Comparison of ENCODE assay signal across 2 cellular contexts in the genomic region with DNA sequence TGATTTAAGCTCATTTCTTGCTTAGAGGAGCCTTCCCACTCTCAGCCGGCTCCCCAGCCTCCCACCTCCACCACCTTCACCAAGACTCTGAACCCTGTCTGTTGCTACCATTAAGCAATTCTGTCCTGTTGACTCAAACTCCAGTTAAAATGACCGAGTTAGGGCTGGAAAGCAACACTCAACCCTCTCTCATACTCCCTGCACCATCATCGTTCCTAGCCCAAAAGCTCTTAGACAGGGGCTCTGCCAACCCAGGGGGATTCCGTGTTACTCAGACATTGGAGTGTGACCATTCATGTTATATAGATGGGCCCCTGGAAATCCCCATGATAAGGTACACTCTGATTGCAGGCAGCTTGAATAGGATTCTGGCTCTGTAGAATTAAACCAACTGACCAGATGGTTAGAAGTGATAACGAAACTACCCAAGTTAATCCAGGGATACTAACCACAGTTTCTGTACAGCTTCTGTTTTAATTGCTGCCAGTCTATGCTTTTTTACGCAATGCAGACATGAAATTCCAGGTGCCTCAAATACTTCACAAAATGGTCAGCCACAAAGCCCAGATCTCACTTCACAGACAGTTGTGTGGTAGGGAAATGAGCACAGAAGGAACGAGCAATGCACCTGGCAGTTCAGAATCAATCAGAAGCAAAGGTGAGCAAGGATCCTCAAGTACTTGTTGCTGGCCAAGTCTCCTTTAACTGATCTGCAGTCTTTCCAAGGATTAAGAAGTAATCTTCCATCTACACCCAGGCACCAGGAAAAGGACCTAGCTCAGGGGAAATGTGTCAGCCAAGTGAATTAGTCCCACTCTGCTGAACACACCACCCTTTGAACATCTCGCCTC.
A peak's percentile ranks its signal among the peaks of the same experiment; 100 is the strongest.
TF ChIP-seq lines count a peak whose summit lies in the region.

No MANE protein-coding gene starts in this region.

TF ChIP-seq in WTC11, 78 proteins besides CTCF, POLR2A, EP300 and RAD21 (continued from another document):
- TF ChIP-seq IRF2 (CRISPR knock-in tag; IDR thresholded peaks at IDR 0.05; ENCODE audit: borderline replicate concordance, low read depth): no peak
- no peak for TF ChIP-seq ZNF138 (CRISPR knock-in tag; conservative IDR thresholded peaks at IDR 0.05)
- no peak for TF ChIP-seq ZNF317 (CRISPR knock-in tag; IDR thresholded peaks at IDR 0.05; ENCODE audit: borderline replicate concordance, low read depth)
- no peak for TF ChIP-seq CREB1 (CRISPR knock-in tag; IDR thresholded peaks at IDR 0.05)
- TF ChIP-seq, protein P1, sequence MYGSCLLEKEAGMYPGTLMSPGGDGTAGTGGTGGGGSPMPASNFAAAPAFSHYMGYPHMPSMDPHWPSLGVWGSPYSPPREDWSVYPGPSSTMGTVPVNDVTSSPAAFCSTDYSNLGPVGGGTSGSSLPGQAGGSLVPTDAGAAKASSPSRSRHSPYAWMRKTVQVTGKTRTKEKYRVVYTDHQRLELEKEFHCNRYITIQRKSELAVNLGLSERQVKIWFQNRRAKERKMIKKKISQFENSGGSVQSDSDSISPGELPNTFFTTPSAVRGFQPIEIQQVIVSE (CRISPR knock-in tag; IDR thresholded peaks at IDR 0.05; ENCODE audit: borderline replicate concordance): no peak
- no peak for TF ChIP-seq RELA (CRISPR knock-in tag; IDR thresholded peaks at IDR 0.05; ENCODE audit: borderline replicate concordance)
- TF ChIP-seq ETV6 (CRISPR knock-in tag; IDR thresholded peaks at IDR 0.05): no peak
- no peak for TF ChIP-seq HMGXB4 (CRISPR knock-in tag; IDR thresholded peaks at IDR 0.05)
- TF ChIP-seq TCF7 (CRISPR knock-in tag; IDR thresholded peaks at IDR 0.05; ENCODE audit: low read depth): no peak

TF ChIP-seq in HepG2, 621 proteins besides CTCF, POLR2A, EP300 and RAD21 (continued from another document):
- TF ChIP-seq, protein P2, sequence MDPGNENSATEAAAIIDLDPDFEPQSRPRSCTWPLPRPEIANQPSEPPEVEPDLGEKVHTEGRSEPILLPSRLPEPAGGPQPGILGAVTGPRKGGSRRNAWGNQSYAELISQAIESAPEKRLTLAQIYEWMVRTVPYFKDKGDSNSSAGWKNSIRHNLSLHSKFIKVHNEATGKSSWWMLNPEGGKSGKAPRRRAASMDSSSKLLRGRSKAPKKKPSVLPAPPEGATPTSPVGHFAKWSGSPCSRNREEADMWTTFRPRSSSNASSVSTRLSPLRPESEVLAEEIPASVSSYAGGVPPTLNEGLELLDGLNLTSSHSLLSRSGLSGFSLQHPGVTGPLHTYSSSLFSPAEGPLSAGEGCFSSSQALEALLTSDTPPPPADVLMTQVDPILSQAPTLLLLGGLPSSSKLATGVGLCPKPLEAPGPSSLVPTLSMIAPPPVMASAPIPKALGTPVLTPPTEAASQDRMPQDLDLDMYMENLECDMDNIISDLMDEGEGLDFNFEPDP (CRISPR knock-in tag; conservative IDR thresholded peaks at IDR 0.05): no peak
- TF ChIP-seq CEBPG (CRISPR knock-in tag; IDR thresholded peaks at IDR 0.05): peak; percentile 47
- no peak for TF ChIP-seq AHDC1 (CRISPR knock-in tag; IDR thresholded peaks at IDR 0.05; ENCODE audit: borderline replicate concordance)
- TF ChIP-seq ZNF747 (CRISPR knock-in tag; IDR thresholded peaks at IDR 0.05; ENCODE audit: borderline replicate concordance): no peak
- TF ChIP-seq ZNF12 (CRISPR knock-in tag; IDR thresholded peaks at IDR 0.05): no peak
- no peak for TF ChIP-seq EEA1 (CRISPR knock-in tag; IDR thresholded peaks at IDR 0.05; ENCODE audit: borderline replicate concordance)
- no peak for TF ChIP-seq THAP8 (CRISPR knock-in tag; IDR thresholded peaks at IDR 0.05; ENCODE audit: borderline replicate concordance)
- TF ChIP-seq ZNF30 (CRISPR knock-in tag; IDR thresholded peaks at IDR 0.05): no peak
- TF ChIP-seq PAX8 (CRISPR knock-in tag; IDR thresholded peaks at IDR 0.05; ENCODE audit: borderline replicate concordance): no peak
- TF ChIP-seq CEBPB (IDR thresholded peaks at IDR 0.05; ENCODE audit: borderline replicate concordance, low read depth, low read length): peak; percentile 70
- TF ChIP-seq ZNF468 (CRISPR knock-in tag; IDR thresholded peaks at IDR 0.05): no peak
- TF ChIP-seq MAFF (IDR thresholded peaks at IDR 0.05; ENCODE audit: low read depth, low read length): no peak
- TF ChIP-seq ARHGAP35 (CRISPR knock-in tag; IDR thresholded peaks at IDR 0.05; ENCODE audit: borderline replicate concordance): no peak
- no peak for TF ChIP-seq ZBTB20 (CRISPR knock-in tag; IDR thresholded peaks at IDR 0.05; ENCODE audit: borderline replicate concordance, low read depth)
- no peak for TF ChIP-seq ZNF775 (CRISPR knock-in tag; IDR thresholded peaks at IDR 0.05; ENCODE audit: borderline replicate concordance)
- TF ChIP-seq MXI1 (IDR thresholded peaks at IDR 0.05; ENCODE audit: borderline replicate concordance, low read depth, low read length): no peak
- TF ChIP-seq, protein P3, sequence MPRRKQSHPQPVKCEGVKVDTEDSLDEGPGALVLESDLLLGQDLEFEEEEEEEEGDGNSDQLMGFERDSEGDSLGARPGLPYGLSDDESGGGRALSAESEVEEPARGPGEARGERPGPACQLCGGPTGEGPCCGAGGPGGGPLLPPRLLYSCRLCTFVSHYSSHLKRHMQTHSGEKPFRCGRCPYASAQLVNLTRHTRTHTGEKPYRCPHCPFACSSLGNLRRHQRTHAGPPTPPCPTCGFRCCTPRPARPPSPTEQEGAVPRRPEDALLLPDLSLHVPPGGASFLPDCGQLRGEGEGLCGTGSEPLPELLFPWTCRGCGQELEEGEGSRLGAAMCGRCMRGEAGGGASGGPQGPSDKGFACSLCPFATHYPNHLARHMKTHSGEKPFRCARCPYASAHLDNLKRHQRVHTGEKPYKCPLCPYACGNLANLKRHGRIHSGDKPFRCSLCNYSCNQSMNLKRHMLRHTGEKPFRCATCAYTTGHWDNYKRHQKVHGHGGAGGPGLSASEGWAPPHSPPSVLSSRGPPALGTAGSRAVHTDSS (CRISPR knock-in tag; conservative IDR thresholded peaks at IDR 0.05): no peak
TF ChIP-seq in HepG2: peak in this region for 3.
